In genomic region chr10:118974951-118975350, GRCh38 we compare ENCODE assay signal across 21 cellular contexts. TPM values are rescaled to one million over a fixed set of nuclear protein-coding genes. Genes with fewer than 3 reads are reported as not detected.
DNase-seq lines count a peak whose midpoint lies in the region; ATAC-seq, FAIRE-seq and TF ChIP-seq lines count a peak whose summit lies in the region.
"Had no signal": no experiment of that assay in that cellular context is flagged by ENCODE, and none has a peak within 500 bp of the region (broad histone marks: within the 10 kb centered on the region; RNA-seq: fewer than 3 reads in every experiment).

No MANE protein-coding gene starts in this region.

- H3K4me1 Mint-ChIP-seq in H9: no peaks in the 10 kb centered on the region
- H3K4me1 Mint-ChIP-seq: CD14-positive monocyte; CD4-positive, alpha-beta memory T cell had no signal

- TF ChIP-seq POLR2A in vagina (IDR thresholded peaks at IDR 0.05): no peak

- H3K4me3 ChIP-seq in vagina: no peak overlapping the region
- H3K4me3 ChIP-seq in pancreas: no peak overlapping the region
- H3K4me3 ChIP-seq: A549, BLaER1, GM12878, HAP-1, K562 had no signal

- ATAC-seq in foreskin keratinocyte: peak; percentile 18
- ATAC-seq in pancreas: no peak
- ATAC-seq: A549, GM12878, K562 had no signal

- H3K27ac ChIP-seq in H9 (ENCODE audit: insufficient read length, low read depth, low read length): no peak overlapping the region
- no peak overlapping the region for H3K27ac ChIP-seq in foreskin keratinocyte
- no peak overlapping the region for H3K27ac ChIP-seq in vagina
- H3K27ac ChIP-seq in pancreas: no peak overlapping the region
- H3K27ac ChIP-seq: A549, BLaER1, HL-60 had no signal

- no peaks in the 10 kb centered on the region for H3K9me3 ChIP-seq in H9 (ENCODE audit: control insufficient read depth, low read depth, low read length)
- H3K9me3 ChIP-seq in vagina: no peaks in the 10 kb centered on the region
- no peaks in the 10 kb centered on the region for H3K9me3 ChIP-seq in pancreas
- H3K9me3 ChIP-seq: HAP-1 had no signal

- no peak overlapping the region for H2BK5ac ChIP-seq in H9 (ENCODE audit: insufficient read length, low read length)

- H3K27me3 ChIP-seq in H9 (ENCODE audit: insufficient read depth, low read length): no peaks in the 10 kb centered on the region
- peaks cover 13% of the 10 kb centered on the region for H3K27me3 ChIP-seq in foreskin keratinocyte
- no peaks in the 10 kb centered on the region for H3K27me3 ChIP-seq in vagina
- H3K27me3 ChIP-seq in pancreas: no peaks in the 10 kb centered on the region
- H3K27me3 ChIP-seq: BLaER1 had no signal

- no peak overlapping the region for H4K8ac ChIP-seq in H9 (replicated peaks; ENCODE audit: insufficient read length, low read depth, low read length)

- no peak overlapping the region for H3K18ac ChIP-seq in H9 (ENCODE audit: insufficient read length, low read depth, low read length)

- no peak overlapping the region for H3K4me2 ChIP-seq in H9 (ENCODE audit: insufficient read depth, insufficient read length, low read length)
- H3K4me2 ChIP-seq: A549, BLaER1 had no signal

- H3K27ac Mint-ChIP-seq in H9: no peak overlapping the region
- H3K27ac Mint-ChIP-seq: CD4-positive, alpha-beta memory T cell had no signal

- H3K56ac ChIP-seq in H9 (ENCODE audit: insufficient read length, low read depth, low read length): no peak overlapping the region

- H3K79me1 ChIP-seq in H9 (ENCODE audit: insufficient read depth, low read depth, low read length, poor library complexity, severe bottlenecking): no peaks in the 10 kb centered on the region

- intact Hi-C loops in vagina (cut with DNase I): no loop called here
- intact Hi-C loops in pancreas (cut with DNase I): no loop called here

- H3K36me3 ChIP-seq in vagina (no peaks in the 10 kb centered on the region), pancreas (no peaks in the 10 kb centered on the region)
- H3K36me3 ChIP-seq: BLaER1, HAP-1 had no signal

- H3K36me3 Mint-ChIP-seq in H9 (ENCODE audit: insufficient read depth in 1 of 3, low read depth in 3 of 3): peaks cover 0 to 8% (median 7%) of the 10 kb centered on the region in 3 experiments; a peak in 5 of 7 replicates
- H3K36me3 Mint-ChIP-seq: CD14-positive monocyte had no signal

- H3K4me3 Mint-ChIP-seq in H9: no peak overlapping the region
- H3K4me3 Mint-ChIP-seq: CD14-positive monocyte; CD4-positive, alpha-beta memory T cell had no signal

- no peak overlapping the region for H2BK12ac ChIP-seq in H9 (ENCODE audit: insufficient read length, low read depth, low read length)

- no peak overlapping the region for H3K14ac ChIP-seq in H9 (ENCODE audit: insufficient read depth, low read length)

- H3K9ac ChIP-seq in H9 (ENCODE audit: extremely low read depth, insufficient read length, low read length): no peak overlapping the region
- H3K9ac ChIP-seq: BLaER1 had no signal

- no peak overlapping the region for H2BK20ac ChIP-seq in H9 (ENCODE audit: low read depth, low read length, poor library complexity, severe bottlenecking)

- no peaks in the 10 kb centered on the region for H4K20me1 ChIP-seq in H9 (ENCODE audit: control insufficient read depth, insufficient read depth, insufficient read length)
- H4K20me1 ChIP-seq: BLaER1 had no signal

- peaks cover 12 to 20% of the 10 kb centered on the region in 2 experiments for H3K9me3 Mint-ChIP-seq in H9

- no peak overlapping the region for H2BK120ac ChIP-seq in H9 (ENCODE audit: low read depth, low read length, poor library complexity, severe bottlenecking)

- H3T11ph ChIP-seq in H9 (ENCODE audit: low read length): no peak overlapping the region

- no peak for FAIRE-seq in pancreas (lab: Jason Lieb, UNC)
- FAIRE-seq: A549, GM12878, H1, HTR-8/SVneo, K562 had no signal

- H4K91ac ChIP-seq in H9 (ENCODE audit: insufficient read length, low read depth, low read length): no peak overlapping the region

- DNase-seq in H9 (peak; percentile 2), M059J (ENCODE audit: low read depth) (peak; percentile 20), foreskin keratinocyte (no peak), vagina (ENCODE audit: extremely low spot score in 2 of 2) (peak; percentile 43 to 58), T-helper 2 cell (no peak), SKM-1 treated with dmso at 0.1 percent for 144 hours (lab: John Stamatoyannopoulos, UW; ENCODE audit: unreplicated experiment) (no peak), pancreas (no peak)
- DNase-seq: CD4-positive, alpha-beta memory T cell; DMS153; DMS79 treated with DMSO at 0.1 percent for 48 hours; EL; IMR-90 had no signal

- no peaks in the 10 kb centered on the region for H3K79me2 ChIP-seq in H9 (ENCODE audit: insufficient read depth, low read length)

- H2AFZ ChIP-seq in H9 (ENCODE audit: low read length): no peak overlapping the region

- no peaks in the 10 kb centered on the region for H3K23me2 ChIP-seq in H9 (ENCODE audit: insufficient read length, low read depth, low read length, poor library complexity, severe bottlenecking)

- no peak overlapping the region for H2AK5ac ChIP-seq in H9 (ENCODE audit: insufficient read length, low read length)

- H4K5ac ChIP-seq in H9 (ENCODE audit: insufficient read length, low read depth, low read length): no peak overlapping the region

- no peak overlapping the region for H3K23ac ChIP-seq in H9 (ENCODE audit: insufficient read length, low read depth, low read length)

- H3K4me1 ChIP-seq in H9 (ENCODE audit: insufficient read depth, low read length) (no peaks in the 10 kb centered on the region), foreskin keratinocyte (no peaks in the 10 kb centered on the region), vagina (no peaks in the 10 kb centered on the region), pancreas (no peaks in the 10 kb centered on the region)
- H3K4me1 ChIP-seq: HAP-1 had no signal

- no peaks in the 10 kb centered on the region; the same call in none of the 2 replicates for H3K27me3 Mint-ChIP-seq in H9 (ENCODE audit: low read depth)

- H2BK15ac ChIP-seq in H9 (ENCODE audit: low read depth, low read length): no peak overlapping the region

- no peak overlapping the region for H3K4ac ChIP-seq in H9 (ENCODE audit: low read depth, low read length)

- TF ChIP-seq CTCF in H9 (conservative IDR thresholded peaks at IDR 0.05): no peak
- TF ChIP-seq CTCF in foreskin keratinocyte (conservative IDR thresholded peaks at IDR 0.05): no peak
- no peak for TF ChIP-seq CTCF in vagina (IDR thresholded peaks at IDR 0.05)
- TF ChIP-seq CTCF in pancreas (IDR thresholded peaks at IDR 0.05): no peak

- WGBS in H9 (ENCODE audit: extremely low coverage, insufficient read length, low lambda C conversion rate): no CpG with 5 or more reads among the region's 3 CpGs
- 68 to 69% methylated on average over 3 of the region's 3 CpGs for WGBS in pancreas, 2 donors

RNA-seq across cellular contexts. Expression of gene NANOS1, which starts 54.6 kb away (rescaled TPM):
- total RNA-seq in H9 (2021): 4.5 and 5.5 TPM in 2 replicates
- 3.2 and 6.2 TPM in 2 replicates for total RNA-seq in M059J (2014; rRNA removed; shearing (Covaris generic))
- total RNA-seq in foreskin keratinocyte: 0.67 and 0.78 TPM in 2 replicates
- 0.99 and 1.1 TPM in 2 replicates for polyA plus RNA-seq in foreskin keratinocyte
- total RNA-seq in vagina: not detected
- total RNA-seq in pancreas: 1 to 10 TPM in 4 of 6 donors, under 1 TPM in 2; 0.47 to 1.9 (median 1.2) TPM
- 1 to 10 TPM; 2.2 to 7.7 TPM for polyA plus RNA-seq in pancreas
- polyA plus RNA-seq: CD14-positive monocyte had no signal

Comparison
In these comparisons a context has a peak if more than half of its experiments do, and no peak if none do; other contexts are left out.
1. DNase-seq: peak in H9 (single experiment), M059J (single experiment) and vagina (2 of 2); none in foreskin keratinocyte (0 of 2), T-helper 2 cell (0 of 5), SKM-1 treated with dmso at 0.1 percent for 144 hours (single experiment) and pancreas (0 of 6).